Comparison of ENCODE assay signal across 2 cellular contexts in the genomic region with DNA sequence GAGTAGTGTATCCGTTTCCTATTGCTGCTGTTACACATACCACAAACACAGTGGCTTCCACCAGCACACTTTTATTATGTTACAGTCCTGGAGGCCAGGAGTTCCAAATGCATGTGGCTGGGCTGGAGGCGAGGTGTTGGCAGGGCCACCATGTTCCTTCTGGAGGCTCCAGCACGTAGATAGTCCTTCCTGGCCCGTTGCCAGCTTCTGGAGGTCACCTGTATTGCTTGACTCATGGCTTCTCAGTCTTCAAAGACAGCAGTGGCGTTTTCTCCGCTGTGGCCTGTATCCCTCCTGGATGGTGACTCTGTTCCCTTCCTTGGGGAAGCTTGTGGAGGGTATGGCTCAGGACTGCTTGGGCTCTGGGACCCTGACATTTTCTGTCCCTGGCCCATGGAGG.
A peak's percentile ranks its signal among the peaks of the same experiment; 100 is the strongest.
TF ChIP-seq lines count a peak whose summit lies in the region.

No MANE protein-coding gene starts in this region.

TF ChIP-seq in Ishikawa, 13 proteins besides CTCF, POLR2A, EP300 and RAD21:
- TF ChIP-seq NFIC (IDR thresholded peaks at IDR 0.05) (peak; percentile 31; the same call in 1 of the 2 replicates), TCF12 (IDR thresholded peaks at IDR 0.05; ENCODE audit: low read depth) (no peak)

TF ChIP-seq in K562, 482 proteins besides CTCF, POLR2A, EP300 and RAD21:
- TF ChIP-seq RBFOX2 (IDR thresholded peaks at IDR 0.05; ENCODE audit: low read depth, low read length) (0 out of 2 replicates have a peak, but pooled peaks have one; percentile 11), NFIC (IDR thresholded peaks at IDR 0.05) (peak; percentile 93), NFIX (CRISPR knock-in tag; IDR thresholded peaks at IDR 0.05; ENCODE audit: low read depth) (peak; percentile 65), ZBTB17 (CRISPR knock-in tag; IDR thresholded peaks at IDR 0.05) (no peak)
- TF ChIP-seq, protein P1, sequence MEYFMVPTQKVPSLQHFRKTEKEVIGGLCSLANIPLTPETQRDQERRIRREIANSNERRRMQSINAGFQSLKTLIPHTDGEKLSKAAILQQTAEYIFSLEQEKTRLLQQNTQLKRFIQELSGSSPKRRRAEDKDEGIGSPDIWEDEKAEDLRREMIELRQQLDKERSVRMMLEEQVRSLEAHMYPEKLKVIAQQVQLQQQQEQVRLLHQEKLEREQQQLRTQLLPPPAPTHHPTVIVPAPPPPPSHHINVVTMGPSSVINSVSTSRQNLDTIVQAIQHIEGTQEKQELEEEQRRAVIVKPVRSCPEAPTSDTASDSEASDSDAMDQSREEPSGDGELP (CRISPR knock-in tag; IDR thresholded peaks at IDR 0.05; ENCODE audit: borderline replicate concordance): no peak
TF ChIP-seq in K562: peak in this region for 3.
